Comparison of ENCODE assay signal across 24 cellular contexts in genomic region chr2:238689331-238689730, GRCh38.
"Had no signal": no experiment of that assay in that cellular context is flagged by ENCODE, and none has a peak within 500 bp of the region (broad histone marks: within the 10 kb centered on the region; RNA-seq: fewer than 3 reads in every experiment).

No MANE protein-coding gene starts in this region.

- ATAC-seq: esophagus mucosa; gastroesophageal sphincter; left colon; left ventricle myocardium superior; pancreas; right cardiac atrium; stimulated activated naive B cell treated with anti-CD40 and anti-IgM and Interleukin-4, amounts not matched to agents 10 μg/mL and 1 μg/mL and 100 μg/mL, for 72 hours; stimulated activated naive CD8-positive, alpha-beta T cell treated with anti-CD3 and anti-CD28 coated beads, Interleukin-15, amount 100 ng/mL, for 72 hours had no signal

- H3K27ac ChIP-seq: dorsolateral prefrontal cortex, gastroesophageal sphincter, pancreas, spleen had no signal

- DNase-seq: cortex of kidney; dorsolateral prefrontal cortex; effector CD8-positive, alpha-beta T cell; foreskin fibroblast; glutamatergic neuron; immature natural killer cell; left colon; left ventricle myocardium superior; mesendoderm; naive B cell; occipital lobe; pancreas; right cardiac atrium; spleen; stimulated activated CD4-positive, alpha-beta T cell treated with anti-CD3 and anti-CD28 coated beads, Interleukin-15, amount 100 ng/mL, for 24 hours; stimulated activated CD4-positive, alpha-beta T cell treated with anti-CD3 and anti-CD28 coated beads, Interleukin-1b, Interleukin-23, amount 100 ng/mL, for 48 hours; stimulated activated CD4-positive, alpha-beta T cell treated with anti-CD3 and anti-CD28 coated beads, Interleukin-4, amount 100 ng/mL, for 4 hours; stimulated activated naive B cell treated with anti-CD40 and anti-IgM and Interleukin-4, amounts not matched to agents 10 μg/mL and 1 μg/mL and 100 μg/mL, for 72 hours; stimulated activated naive CD8-positive, alpha-beta T cell treated with anti-CD3 and anti-CD28 coated beads, Interleukin-15, amount 100 ng/mL, for 72 hours; substantia nigra had no signal

- H3K36me3 ChIP-seq: gastroesophageal sphincter, pancreas, spleen had no signal

- H3K4me3 ChIP-seq: dorsolateral prefrontal cortex, gastroesophageal sphincter, lung, pancreas, spleen had no signal

- H3K4me1 ChIP-seq: pancreas, spleen had no signal

- H3K27me3 ChIP-seq: gastroesophageal sphincter, pancreas had no signal

- FAIRE-seq: pancreas, urothelium cell line had no signal

- H3K9me3 ChIP-seq: gastroesophageal sphincter, pancreas, spleen had no signal
